10 cellular contexts compared by ENCODE assay signal in genomic region chr10:6053816-6054581, GRCh38. TPM values are rescaled to one million over a fixed set of nuclear protein-coding genes. Genes with fewer than 3 reads are reported as not detected.
A peak's percentile ranks its signal among the peaks of the same experiment; 100 is the strongest.
DNase-seq lines count a peak whose midpoint lies in the region; ATAC-seq, FAIRE-seq and TF ChIP-seq lines count a peak whose summit lies in the region.
"Had no signal": no experiment of that assay in that cellular context is flagged by ENCODE, and none has a peak within 500 bp of the region (broad histone marks: within the 10 kb centered on the region; RNA-seq: fewer than 3 reads in every experiment).

No MANE protein-coding gene starts in this region.

- CTCF ChIA-PET in HepG2 (lab: Yijun Ruan, JAX; ENCODE audit: low intra/inter-chr PET ratio, low total read pairs) = interaction anchor here (1.6 kb wide), 1 partner anchor 35 kb away, joined by 4 read pairs; the partner anchor contains the start of gene RBM17

- no peaks in the 10 kb centered on the region for H3K27me3 Mint-ChIP-seq in activated naive CD8-positive, alpha-beta T cell

- ATAC-seq in HepG2 (peak; percentile 70), upper lobe of left lung (ENCODE audit: low FRiP score in 2 of 2) (peak; percentile 50 to 81)

- peaks cover 88% of the 10 kb centered on the region for H3K4me1 Mint-ChIP-seq in activated naive CD8-positive, alpha-beta T cell (ENCODE audit: low read depth)

- H4K20me1 ChIP-seq in HepG2 (ENCODE audit: insufficient read depth, low read length) = no peaks in the 10 kb centered on the region

- peaks cover 50% of the 10 kb centered on the region for H3K36me3 Mint-ChIP-seq in activated naive CD8-positive, alpha-beta T cell

- DNase-seq in activated gamma-delta T cell treated with Interleukin-2 at 50 U/mL for 16 hours (peak; percentile 3), activated gamma-delta T cell (lab: John Stamatoyannopoulos, UW) (no peak), HepG2 (ENCODE audit: low spot score) (peak; percentile 71), upper lobe of left lung (peak; percentile 24 to 55), NCI-H128 (lab: John Stamatoyannopoulos, UW; ENCODE audit: unreplicated experiment) (no peak), H4 (ENCODE audit: low spot score) (no peak), NCI-H2029 treated with DMSO at 0.1 percent for 48 hours (lab: John Stamatoyannopoulos, UW) (no peak)
- DNase-seq: SHP77 treated with DMSO at 0.1 percent for 48 hours had no signal

- POLR2A ChIA-PET in HepG2 (lab: Yijun Ruan, JAX) = no interaction called here

- H3K4me3 ChIP-seq in HepG2 (replicated peaks in 1 of 3; ENCODE audit: insufficient read depth in 1 of 3, low read depth in 2 of 3, low read length in 3 of 3) (peak overlapping the region in 1 of 3 experiments; percentile 46; a peak in 2 of 6 replicates), upper lobe of left lung (no peak overlapping the region)

- no peak overlapping the region for H2AFZ ChIP-seq in HepG2 (ENCODE audit: low read length)

- no peaks in the 10 kb centered on the region for H3K9me3 ChIP-seq in HepG2 (ENCODE audit: low read length)
- no peaks in the 10 kb centered on the region for H3K9me3 ChIP-seq in upper lobe of left lung

- TF ChIP-seq EP300 in HepG2 (IDR thresholded peaks at IDR 0.05; ENCODE audit: low read depth in 2 of 2, low read length in 2 of 2) (no peak), HepG2 (CRISPR knock-in tag; IDR thresholded peaks at IDR 0.05; ENCODE audit: borderline replicate concordance) (no peak), upper lobe of left lung (IDR thresholded peaks at IDR 0.05) (peak in 3 of 4 donors; percentile 47 to 97 (median 92))

- H3K27ac ChIP-seq in HepG2 (ENCODE audit: extremely low read length, insufficient read depth, low read length) (no peak overlapping the region), upper lobe of left lung (peak overlapping the region; percentile 51 to 86 (median 75))

- peaks cover 30% of the 10 kb centered on the region for H3K4me1 ChIP-seq in HepG2 (ENCODE audit: insufficient read depth, low read length)
- H3K4me1 ChIP-seq in upper lobe of left lung = peaks cover 33 to 50% (median 47%) of the 10 kb centered on the region in 4 donors

- peak overlapping the region; percentile 98 for H3K27ac Mint-ChIP-seq in activated naive CD8-positive, alpha-beta T cell

- H3K27me3 ChIP-seq in HepG2 (ENCODE audit: control insufficient read depth in 1 of 2, insufficient read depth in 2 of 2, low read length in 2 of 2) (no peaks in the 10 kb centered on the region; a peak in 2 of 5 replicates), upper lobe of left lung (no peaks in the 10 kb centered on the region)

- H3K4me2 ChIP-seq in HepG2 (ENCODE audit: low read depth, low read length) = peak overlapping the region; percentile 65

- no peak for TF ChIP-seq RAD21 in HepG2 (CRISPR knock-in tag; IDR thresholded peaks at IDR 0.05)

- H3K79me2 ChIP-seq in HepG2 (ENCODE audit: insufficient read depth, low read length) = no peaks in the 10 kb centered on the region

- in situ Hi-C loops in HepG2 (cut with HindIII; ENCODE audit: extremely low pct_ligation_motif_present, low pct_unique_long_range_greater_than_20kb) = no loop called here

- BruUV-seq in HepG2 (replicated peaks; lab: Mats Ljungman, UMichigan) = no TSS peak

- no peaks in the 10 kb centered on the region for H3K9me3 Mint-ChIP-seq in activated naive CD8-positive, alpha-beta T cell (ENCODE audit: low read depth)

- no peaks in the 10 kb centered on the region for H3K36me3 ChIP-seq in HepG2 (replicated peaks in 1 of 2; ENCODE audit: control insufficient read depth in 1 of 2, insufficient read depth in 2 of 2, low read length in 2 of 2)
- H3K36me3 ChIP-seq in upper lobe of left lung = no peaks in the 10 kb centered on the region

- H3K9ac ChIP-seq in HepG2 (ENCODE audit: insufficient read depth, low read depth, low read length) = no peak overlapping the region

- 11% methylated on average over 16 of the region's 18 CpGs for WGBS in HepG2 (ENCODE audit: low lambda C conversion rate)
- 25 to 43% methylated on average over 18 of the region's 18 CpGs for WGBS in upper lobe of left lung, 2 donors

- peak; percentile 58 for FAIRE-seq in HepG2 (lab: Jason Lieb, UNC)

- TF ChIP-seq CTCF in HepG2 (CRISPR knock-in tag; IDR thresholded peaks at IDR 0.05) (no peak), upper lobe of left lung (IDR thresholded peaks at IDR 0.05) (no peak)

- intact Hi-C loops in HepG2 (cut with micrococcal nuclease; ENCODE audit: unreplicated experiment) = loop anchor here (5.0 kb wide), 1 partner anchor 42 kb away; no protein-coding TSS in a partner anchor

- peak overlapping the region; percentile 86 for H3K4me3 Mint-ChIP-seq in activated naive CD8-positive, alpha-beta T cell

- TF ChIP-seq POLR2A in HepG2 (IDR thresholded peaks at IDR 0.05; ENCODE audit: insufficient read depth in 1 of 2, low read depth in 2 of 2, low read length in 2 of 2) (no peak), upper lobe of left lung (IDR thresholded peaks at IDR 0.05) (no peak)

TF ChIP-seq in HepG2, 621 proteins besides CTCF, POLR2A, EP300 and RAD21 (continues in another document):
- TF ChIP-seq TFE3 (CRISPR knock-in tag; IDR thresholded peaks at IDR 0.05) = peak; percentile 93

RNA-seq across cellular contexts. Expression of gene IL2RA, which starts 8.2 kb away (rescaled TPM):
- total RNA-seq in HepG2 (2016; rRNA removed; fragmentation: Illumina TruSeq; extraction: Trizol) (not detected in 2 replicates), upper lobe of left lung (1 to 10 TPM in 4 of 6 donors, under 1 TPM in 1, not detected in 1; 0.91 to 8.4 (median 4.0) TPM)
- total RNA-seq in HepG2 (2016; cell fraction: cytosol; rRNA removed; fragmentation: Illumina TruSeq; extraction: Trizol; ENCODE audit: low read depth) = not detected in 2 replicates
- total RNA-seq in HepG2 (2016; cell fraction: insoluble cytoplasmic fraction; rRNA removed; fragmentation: Illumina TruSeq; extraction: Trizol) = not detected in 2 replicates
- total RNA-seq in HepG2 (2016; cell fraction: membrane; rRNA removed; fragmentation: Illumina TruSeq; extraction: Trizol) = not detected in 2 replicates
- total RNA-seq in HepG2 (2016; cell fraction: nucleus; rRNA removed; fragmentation: Illumina TruSeq; extraction: Trizol) = not detected in 2 replicates
- polyA plus RNA-seq in HepG2 (2011; rRNA removed) = not detected in 2 replicates
- polyA plus RNA-seq in HepG2 (2011; cell fraction: cytosol; rRNA removed) = not detected in 2 replicates
- polyA plus RNA-seq in HepG2 (2011; cell fraction: nucleus; rRNA removed) = not detected in 2 replicates
- not detected in 2 replicates for polyA plus RNA-seq in HepG2 (2012)
- polyA plus RNA-seq in HepG2 (2016; cell fraction: cytosol; fragmentation: Illumina TruSeq; extraction: Trizol; ENCODE audit: low read depth) = not detected in 2 replicates
- polyA plus RNA-seq in HepG2 (2016; cell fraction: insoluble cytoplasmic fraction; fragmentation: Illumina TruSeq; extraction: Trizol; ENCODE audit: low read depth) = not detected in 2 replicates
- not detected in 2 replicates for polyA plus RNA-seq in HepG2 (2016; cell fraction: membrane; fragmentation: Illumina TruSeq; extraction: Trizol; ENCODE audit: low read depth)
- not detected in 2 replicates for polyA plus RNA-seq in HepG2 (2016; cell fraction: nucleus; fragmentation: Illumina TruSeq; extraction: Trizol; ENCODE audit: insufficient read depth, low read depth)
- not detected in 2 replicates for polyA minus RNA-seq in HepG2 (2011; rRNA and poly(A)+ RNA removed; ENCODE audit: low replicate concordance)
- polyA minus RNA-seq in HepG2 (2011; cell fraction: cytosol; rRNA and poly(A)+ RNA removed) = not detected in 2 replicates
- not detected in 2 replicates for polyA minus RNA-seq in HepG2 (2011; cell fraction: nucleus; rRNA and poly(A)+ RNA removed)
- total RNA-seq in H4 (2014; rRNA removed; shearing (Covaris generic)) = not detected in 2 replicates
- total RNA-seq: LHCN-M2 had no signal

RNA-seq across cellular contexts. Expression of gene RBM17, which starts 34.8 kb away (rescaled TPM):
- 63.3 and 77.5 TPM in 2 replicates for total RNA-seq in HepG2 (2016; rRNA removed; fragmentation: Illumina TruSeq; extraction: Trizol)
- 28.7 and 33.2 TPM in 2 replicates for total RNA-seq in HepG2 (2016; cell fraction: cytosol; rRNA removed; fragmentation: Illumina TruSeq; extraction: Trizol; ENCODE audit: low read depth)
- total RNA-seq in HepG2 (2016; cell fraction: insoluble cytoplasmic fraction; rRNA removed; fragmentation: Illumina TruSeq; extraction: Trizol) = 57.4 and 73.5 TPM in 2 replicates
- total RNA-seq in HepG2 (2016; cell fraction: membrane; rRNA removed; fragmentation: Illumina TruSeq; extraction: Trizol) = 62.2 and 67.8 TPM in 2 replicates
- 64.2 and 72.7 TPM in 2 replicates for total RNA-seq in HepG2 (2016; cell fraction: nucleus; rRNA removed; fragmentation: Illumina TruSeq; extraction: Trizol)
- polyA plus RNA-seq in HepG2 (2011; rRNA removed) = 26.6 and 30.7 TPM in 2 replicates
- polyA plus RNA-seq in HepG2 (2011; cell fraction: cytosol; rRNA removed) = 13.0 and 14.3 TPM in 2 replicates
- 71.7 and 86.3 TPM in 2 replicates for polyA plus RNA-seq in HepG2 (2011; cell fraction: nucleus; rRNA removed)
- polyA plus RNA-seq in HepG2 (2012) = 46.3 and 82.5 TPM in 2 replicates
- 55.3 and 78.7 TPM in 2 replicates for polyA plus RNA-seq in HepG2 (2016; cell fraction: cytosol; fragmentation: Illumina TruSeq; extraction: Trizol; ENCODE audit: low read depth)
- polyA plus RNA-seq in HepG2 (2016; cell fraction: insoluble cytoplasmic fraction; fragmentation: Illumina TruSeq; extraction: Trizol; ENCODE audit: low read depth) = 145 and 152 TPM in 2 replicates
- polyA plus RNA-seq in HepG2 (2016; cell fraction: membrane; fragmentation: Illumina TruSeq; extraction: Trizol; ENCODE audit: low read depth) = 95.4 and 110 TPM in 2 replicates
- 232 and 242 TPM in 2 replicates for polyA plus RNA-seq in HepG2 (2016; cell fraction: nucleus; fragmentation: Illumina TruSeq; extraction: Trizol; ENCODE audit: insufficient read depth, low read depth)
- polyA minus RNA-seq in HepG2 (2011; rRNA and poly(A)+ RNA removed; ENCODE audit: low replicate concordance) = 15.7 and 19.9 TPM in 2 replicates
- 7.2 and 7.9 TPM in 2 replicates for polyA minus RNA-seq in HepG2 (2011; cell fraction: cytosol; rRNA and poly(A)+ RNA removed)
- polyA minus RNA-seq in HepG2 (2011; cell fraction: nucleus; rRNA and poly(A)+ RNA removed) = 48.2 and 50.1 TPM in 2 replicates
- 100 to 1,000 TPM in 2 of 6 donors, 10 to 100 TPM in 4; 67.6 to 192 (median 84.8) TPM for total RNA-seq in upper lobe of left lung
- total RNA-seq in H4 (2014; rRNA removed; shearing (Covaris generic)) = 9.2 and 18.5 TPM in 2 replicates

Comparison
In these comparisons a context has a peak if more than half of its experiments do, and no peak if none do; other contexts are left out.
1. DNase-seq: peak in activated gamma-delta T cell treated with Interleukin-2 at 50 U/mL for 16 hours (single experiment), HepG2 (single experiment) and upper lobe of left lung (2 of 2); none in activated gamma-delta T cell (single experiment), NCI-H128 (single experiment), H4 (single experiment) and NCI-H2029 treated with DMSO at 0.1 percent for 48 hours (single experiment).